ENCODE assay signal across 8 cellular contexts in genomic region chr14:59188461-59189280, GRCh38. TPM values are rescaled to one million over a fixed set of nuclear protein-coding genes. Genes with fewer than 3 reads are reported as not detected.
A peak's percentile ranks its signal among the peaks of the same experiment; 100 is the strongest.
DNase-seq lines count a peak whose midpoint lies in the region; ATAC-seq and TF ChIP-seq lines count a peak whose summit lies in the region.

Gene DAAM1 (plus strand): TSS chr14:59188667. CDS start chr14:59263478, 74,811 bp downstream.

- ATAC-seq in HG02571 (IDR thresholded peaks at IDR 0.05; ENCODE audit: unreplicated experiment) = peak; percentile 89
- ATAC-seq in SK-N-SH treated with all-trans-retinoic acid at 6 μM for 48 hours = peak; percentile 94
- ATAC-seq in activated naive CD4-positive, alpha-beta T cell treated with anti-CD3 and anti-CD28 coated beads, Interleukin-2, amount 50 U/mL, for 72 hours = peak; percentile 95 to 97
- ATAC-seq in thoracic aorta (ENCODE audit: insufficient number of reproducible peaks, low FRiP score, low read depth) = peak; percentile 89

- H3K36me3 Mint-ChIP-seq in activated naive CD4-positive, alpha-beta T cell treated with anti-CD3 and anti-CD28 coated beads, Interleukin-2, amount 50 U/mL, for 72 hours = no peaks in the 10 kb centered on the region

- H4K20me1 ChIP-seq in osteoblast (ENCODE audit: insufficient read depth, low read length) = peaks cover 3% of the 10 kb centered on the region

- no peaks in the 10 kb centered on the region for H3K9me3 Mint-ChIP-seq in activated naive CD4-positive, alpha-beta T cell treated with anti-CD3 and anti-CD28 coated beads, Interleukin-2, amount 50 U/mL, for 72 hours

- H3K79me2 ChIP-seq in osteoblast (ENCODE audit: insufficient read depth, low read length) = peaks cover 39% of the 10 kb centered on the region

- H3K27ac Mint-ChIP-seq in activated naive CD4-positive, alpha-beta T cell treated with anti-CD3 and anti-CD28 coated beads, Interleukin-2, amount 50 U/mL, for 72 hours = peak within 1 kb of the TSS; percentile 81 to 85

- H3K27ac ChIP-seq in osteoblast (ENCODE audit: low read depth, low read length) = peak within 1 kb of the TSS; percentile 64
- H3K27ac ChIP-seq in thoracic aorta = peak within 1 kb of the TSS; percentile 96

- H3K4me2 ChIP-seq in osteoblast (ENCODE audit: insufficient read depth, low read length) = peak within 1 kb of the TSS; percentile 100

- H2AFZ ChIP-seq in osteoblast (ENCODE audit: low read length) = peak within 1 kb of the TSS; percentile 96

- H3K36me3 ChIP-seq in GM06990 (ENCODE audit: control insufficient read depth, insufficient read depth, low read length) = no peaks in the 10 kb centered on the region
- no peaks in the 10 kb centered on the region for H3K36me3 ChIP-seq in osteoblast (ENCODE audit: insufficient read depth, low read length)
- H3K36me3 ChIP-seq in thoracic aorta = no peaks in the 10 kb centered on the region

- H3K4me1 ChIP-seq in osteoblast (ENCODE audit: insufficient read depth, low read length) = peaks cover 17% of the 10 kb centered on the region
- peaks cover 15 to 55% of the 10 kb centered on the region in 2 donors for H3K4me1 ChIP-seq in thoracic aorta (ENCODE audit: control insufficient read depth in 1 of 2, low read depth in 2 of 2)

- H3K4me3 ChIP-seq in GM06990 (replicated peaks; ENCODE audit: low read depth, low read length) = peak within 1 kb of the TSS; percentile 70
- H3K4me3 ChIP-seq in osteoblast (ENCODE audit: insufficient read depth, low read length) = peak within 1 kb of the TSS; percentile 90
- H3K4me3 ChIP-seq in thoracic aorta = peak within 1 kb of the TSS; percentile 95

- DNase-seq in GM06990 (ENCODE audit: extremely low read depth, insufficient read length) (peak; percentile 96), NCI-H1048 (lab: John Stamatoyannopoulos, UW) (peak; percentile 95), glomerular endothelial cell (ENCODE audit: extremely low read depth, low read depth, low spot score) (peak; percentile 82), osteoblast (ENCODE audit: insufficient read length, low spot score, missing footprints) (peak; percentile 97), thoracic aorta (ENCODE audit: low spot score) (peak; percentile 94)
- peak; percentile 89 to 92 for DNase-seq in activated naive CD4-positive, alpha-beta T cell treated with anti-CD3 and anti-CD28 coated beads, Interleukin-2, amount 50 U/mL, for 72 hours (ENCODE audit: low spot score in 2 of 2)

- TF ChIP-seq CTCF in GM06990 (IDR thresholded peaks at IDR 0.05; ENCODE audit: insufficient read depth, low read length, poor library complexity, severe bottlenecking) (no peak), osteoblast (IDR thresholded peaks at IDR 0.05; ENCODE audit: extremely low read depth, low read depth, low read length) (no peak), thoracic aorta (IDR thresholded peaks at IDR 0.05) (peak; percentile 19)

- H3K27me3 ChIP-seq in GM06990 (replicated peaks; ENCODE audit: control insufficient read depth, insufficient read depth, low read length) (no peaks in the 10 kb centered on the region), osteoblast (ENCODE audit: insufficient read depth, low read length) (peaks cover 27% of the 10 kb centered on the region), thoracic aorta (replicated peaks; ENCODE audit: insufficient read depth) (no peaks in the 10 kb centered on the region)

- no peaks in the 10 kb centered on the region for H3K9me3 ChIP-seq in osteoblast (ENCODE audit: low read depth, low read length)
- H3K9me3 ChIP-seq in thoracic aorta = no peaks in the 10 kb centered on the region

TF ChIP-seq in SK-N-SH treated with all-trans-retinoic acid at 6 μM for 48 hours, 23 proteins besides CTCF, POLR2A, EP300 and RAD21:
- TF ChIP-seq, protein P1, sequence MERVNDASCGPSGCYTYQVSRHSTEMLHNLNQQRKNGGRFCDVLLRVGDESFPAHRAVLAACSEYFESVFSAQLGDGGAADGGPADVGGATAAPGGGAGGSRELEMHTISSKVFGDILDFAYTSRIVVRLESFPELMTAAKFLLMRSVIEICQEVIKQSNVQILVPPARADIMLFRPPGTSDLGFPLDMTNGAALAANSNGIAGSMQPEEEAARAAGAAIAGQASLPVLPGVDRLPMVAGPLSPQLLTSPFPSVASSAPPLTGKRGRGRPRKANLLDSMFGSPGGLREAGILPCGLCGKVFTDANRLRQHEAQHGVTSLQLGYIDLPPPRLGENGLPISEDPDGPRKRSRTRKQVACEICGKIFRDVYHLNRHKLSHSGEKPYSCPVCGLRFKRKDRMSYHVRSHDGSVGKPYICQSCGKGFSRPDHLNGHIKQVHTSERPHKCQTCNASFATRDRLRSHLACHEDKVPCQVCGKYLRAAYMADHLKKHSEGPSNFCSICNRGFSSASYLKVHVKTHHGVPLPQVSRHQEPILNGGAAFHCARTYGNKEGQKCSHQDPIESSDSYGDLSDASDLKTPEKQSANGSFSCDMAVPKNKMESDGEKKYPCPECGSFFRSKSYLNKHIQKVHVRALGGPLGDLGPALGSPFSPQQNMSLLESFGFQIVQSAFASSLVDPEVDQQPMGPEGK (CRISPR knock-in tag; IDR thresholded peaks at IDR 0.05; ENCODE audit: borderline replicate concordance) = no peak
- TF ChIP-seq GLIS3 (CRISPR knock-in tag; IDR thresholded peaks at IDR 0.05) (no peak), BACH2 (CRISPR knock-in tag; IDR thresholded peaks at IDR 0.05; ENCODE audit: borderline replicate concordance) (no peak), CSRNP3 (CRISPR knock-in tag; IDR thresholded peaks at IDR 0.05) (no peak), ZFP3 (CRISPR knock-in tag; IDR thresholded peaks at IDR 0.05) (no peak), ZFP30 (CRISPR knock-in tag; IDR thresholded peaks at IDR 0.05) (no peak), OSR1 (CRISPR knock-in tag; IDR thresholded peaks at IDR 0.05) (no peak), ARNTL (CRISPR knock-in tag; IDR thresholded peaks at IDR 0.05; ENCODE audit: borderline replicate concordance, low read depth) (no peak), CSDC2 (CRISPR knock-in tag; IDR thresholded peaks at IDR 0.05) (no peak), TOX (CRISPR knock-in tag; IDR thresholded peaks at IDR 0.05; ENCODE audit: borderline replicate concordance) (no peak), SNAI2 (CRISPR knock-in tag; IDR thresholded peaks at IDR 0.05) (no peak), RARB (CRISPR knock-in tag; IDR thresholded peaks at IDR 0.05) (no peak), TCF4 (CRISPR knock-in tag; IDR thresholded peaks at IDR 0.05; ENCODE audit: borderline replicate concordance) (no peak)
- TF ChIP-seq, protein P2, sequence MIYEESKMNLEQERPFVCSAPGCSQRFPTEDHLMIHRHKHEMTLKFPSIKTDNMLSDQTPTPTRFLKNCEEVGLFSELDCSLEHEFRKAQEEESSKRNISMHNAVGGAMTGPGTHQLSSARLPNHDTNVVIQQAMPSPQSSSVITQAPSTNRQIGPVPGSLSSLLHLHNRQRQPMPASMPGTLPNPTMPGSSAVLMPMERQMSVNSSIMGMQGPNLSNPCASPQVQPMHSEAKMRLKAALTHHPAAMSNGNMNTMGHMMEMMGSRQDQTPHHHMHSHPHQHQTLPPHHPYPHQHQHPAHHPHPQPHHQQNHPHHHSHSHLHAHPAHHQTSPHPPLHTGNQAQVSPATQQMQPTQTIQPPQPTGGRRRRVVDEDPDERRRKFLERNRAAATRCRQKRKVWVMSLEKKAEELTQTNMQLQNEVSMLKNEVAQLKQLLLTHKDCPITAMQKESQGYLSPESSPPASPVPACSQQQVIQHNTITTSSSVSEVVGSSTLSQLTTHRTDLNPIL (CRISPR knock-in tag; IDR thresholded peaks at IDR 0.05; ENCODE audit: low read depth) = no peak
- TF ChIP-seq, protein P3, sequence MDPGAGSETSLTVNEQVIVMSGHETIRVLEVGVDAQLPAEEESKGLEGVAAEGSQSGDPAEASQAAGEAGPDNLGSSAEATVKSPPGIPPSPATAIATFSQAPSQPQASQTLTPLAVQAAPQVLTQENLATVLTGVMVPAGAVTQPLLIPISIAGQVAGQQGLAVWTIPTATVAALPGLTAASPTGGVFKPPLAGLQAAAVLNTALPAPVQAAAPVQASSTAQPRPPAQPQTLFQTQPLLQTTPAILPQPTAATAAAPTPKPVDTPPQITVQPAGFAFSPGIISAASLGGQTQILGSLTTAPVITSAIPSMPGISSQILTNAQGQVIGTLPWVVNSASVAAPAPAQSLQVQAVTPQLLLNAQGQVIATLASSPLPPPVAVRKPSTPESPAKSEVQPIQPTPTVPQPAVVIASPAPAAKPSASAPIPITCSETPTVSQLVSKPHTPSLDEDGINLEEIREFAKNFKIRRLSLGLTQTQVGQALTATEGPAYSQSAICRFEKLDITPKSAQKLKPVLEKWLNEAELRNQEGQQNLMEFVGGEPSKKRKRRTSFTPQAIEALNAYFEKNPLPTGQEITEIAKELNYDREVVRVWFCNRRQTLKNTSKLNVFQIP (CRISPR knock-in tag; IDR thresholded peaks at IDR 0.05; ENCODE audit: borderline replicate concordance, low read depth) = no peak

RNA-seq across cellular contexts. Expression of gene DAAM1, which starts in this region (rescaled TPM):
- 10 to 100 TPM; 11.1 to 13.9 TPM for total RNA-seq in activated naive CD4-positive, alpha-beta T cell treated with anti-CD3 and anti-CD28 coated beads, Interleukin-2, amount 50 U/mL, for 72 hours
- total RNA-seq in glomerular endothelial cell = 13.8 and 34.2 TPM in 2 replicates
- 19.5 and 24.2 TPM in 2 replicates for total RNA-seq in osteoblast
- total RNA-seq in thoracic aorta = 10 to 100 TPM; 35.9 to 56.6 TPM

Comparison
In these comparisons a context has a peak if more than half of its experiments do, and no peak if none do; other contexts are left out.
1. Peak in every context shown above with its lines: DNase-seq, ATAC-seq, H3K4me3 ChIP-seq and H3K27ac ChIP-seq.